ENCODE assay signal across 25 cellular contexts in the genomic region with DNA sequence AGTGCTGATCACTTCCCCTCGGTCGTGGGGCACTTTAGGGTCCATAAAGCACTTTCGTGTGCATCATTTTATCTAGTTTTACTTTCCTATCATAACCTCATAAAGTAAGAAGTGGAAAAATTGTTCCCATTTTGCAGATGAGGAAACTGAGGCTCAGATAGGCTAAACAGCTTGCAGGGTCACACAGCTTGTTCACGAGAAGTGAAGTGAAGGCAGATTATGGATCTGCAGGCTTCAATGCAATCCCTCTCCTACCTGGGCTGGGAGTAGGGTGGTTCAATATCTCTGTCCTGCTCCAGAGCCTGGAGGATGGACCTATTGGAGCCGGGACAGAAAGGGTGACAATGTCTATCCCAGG. TPM values are rescaled to one million over a fixed set of nuclear protein-coding genes. Genes with fewer than 3 reads are reported as not detected.
"Had no signal": no experiment of that assay in that cellular context is flagged by ENCODE, and none has a peak within 500 bp of the region (broad histone marks: within the 10 kb centered on the region; RNA-seq: fewer than 3 reads in every experiment).

No MANE protein-coding gene starts in this region.

- H3K9me3 ChIP-seq: colonic mucosa, esophagus muscularis mucosa, gastroesophageal sphincter, heart right ventricle, left lung, lower lobe of right lung, mucosa of descending colon had no signal

- DNase-seq: colonic mucosa; cortex of kidney; effector CD8-positive, alpha-beta T cell; effector memory CD8-positive, alpha-beta T cell; foreskin keratinocyte; glutamatergic neuron; head of caudate nucleus; left cardiac atrium; left ventricle myocardium superior; lower lobe of right lung; mesenchymal stem cell had no signal

- FAIRE-seq: endometrium, endothelial cell of umbilical vein, frontal cortex, islet of Langerhans, keratinocyte had no signal

- H3K4me1 ChIP-seq: colonic mucosa, foreskin keratinocyte had no signal

- ATAC-seq: effector memory CD8-positive, alpha-beta T cell; gastroesophageal sphincter; left cardiac atrium; left lung; left ventricle myocardium superior; lower lobe of right lung; mucosa of descending colon had no signal

- H3K36me3 ChIP-seq: colonic mucosa, esophagus muscularis mucosa, gastroesophageal sphincter, heart right ventricle, left lung, lower lobe of right lung had no signal

- H3K9me3 Mint-ChIP-seq: dendritic cell treated with granulocyte-macrophage colony-stimulating factor and Interleukin-4, amounts not matched to agents 40 ng/mL and 50 ng/mL, for 4 days; effector memory CD8-positive, alpha-beta T cell; endodermal cell; mesothelial cell of epicardium had no signal

- H3K4me1 Mint-ChIP-seq: endodermal cell had no signal

- H3K27ac Mint-ChIP-seq: dendritic cell treated with granulocyte-macrophage colony-stimulating factor and Interleukin-4, amounts not matched to agents 40 ng/mL and 50 ng/mL, for 4 days; effector memory CD8-positive, alpha-beta T cell; endodermal cell; mesothelial cell of epicardium had no signal

- H3K4me3 Mint-ChIP-seq: dendritic cell treated with granulocyte-macrophage colony-stimulating factor and Interleukin-4, amounts not matched to agents 40 ng/mL and 50 ng/mL, for 4 days; effector memory CD8-positive, alpha-beta T cell; endodermal cell; mesothelial cell of epicardium had no signal

- H3K27ac ChIP-seq: colonic mucosa, esophagus muscularis mucosa, foreskin keratinocyte, gastroesophageal sphincter, heart right ventricle, left lung, lower lobe of right lung had no signal

- H3K27me3 ChIP-seq: colonic mucosa had no signal

- H3K36me3 Mint-ChIP-seq: mesothelial cell of epicardium had no signal

- H3K4me3 ChIP-seq: colonic mucosa, esophagus muscularis mucosa, gastroesophageal sphincter, heart right ventricle, left lung, lower lobe of right lung, mucosa of descending colon had no signal

RNA-seq across cellular contexts. Expression of a gene that starts 10.8 kb away (rescaled TPM):
- total RNA-seq: kidney epithelial cell had no signal
